Comparison of ENCODE assay signal across 12 cellular contexts in genomic region chr19:34269081-34269480, GRCh38. TPM values are rescaled to one million over a fixed set of nuclear protein-coding genes. Genes with fewer than 3 reads are reported as not detected.
A peak's percentile ranks its signal among the peaks of the same experiment; 100 is the strongest.
DNase-seq lines count a peak whose midpoint lies in the region; ATAC-seq and TF ChIP-seq lines count a peak whose summit lies in the region.
"Had no signal": no experiment of that assay in that cellular context is flagged by ENCODE, and none has a peak within 500 bp of the region (broad histone marks: within the 10 kb centered on the region; RNA-seq: fewer than 3 reads in every experiment).

No MANE protein-coding gene starts in this region.

- H3K27me3 Mint-ChIP-seq in activated naive CD4-positive, alpha-beta T cell treated with anti-CD3 and anti-CD28 coated beads, Interleukin-2, amount 10 ng/mL, durations not matched to agents 7 days and 5 days = no peaks in the 10 kb centered on the region
- no peaks in the 10 kb centered on the region for H3K27me3 Mint-ChIP-seq in activated naive CD8-positive, alpha-beta T cell treated with anti-CD3 and anti-CD28 coated beads, Interleukin-2, amount 50 U/mL, for 24 hours

- H3K4me3 ChIP-seq in mesenchymal stem cell (ENCODE audit: insufficient read depth in 1 of 2, low read depth in 1 of 2, low read length in 2 of 2) = no peak overlapping the region
- no peak overlapping the region for H3K4me3 ChIP-seq in tibial artery

- no peak overlapping the region for H2BK120ac ChIP-seq in mesenchymal stem cell (ENCODE audit: low read depth, low read length)

- H3K18ac ChIP-seq in mesenchymal stem cell (ENCODE audit: low read depth in 1 of 2, low read length in 2 of 2) = peak overlapping the region in 1 of 2 experiments; percentile 87

- no peak overlapping the region for H3K23ac ChIP-seq in mesenchymal stem cell (ENCODE audit: low read length in 2 of 2)

- no peaks in the 10 kb centered on the region for H3K9me3 Mint-ChIP-seq in activated naive CD4-positive, alpha-beta T cell treated with anti-CD3 and anti-CD28 coated beads, Interleukin-2, amount 10 ng/mL, durations not matched to agents 7 days and 5 days
- H3K9me3 Mint-ChIP-seq in activated naive CD8-positive, alpha-beta T cell treated with anti-CD3 and anti-CD28 coated beads, Interleukin-2, amount 50 U/mL, for 24 hours = no peaks in the 10 kb centered on the region
- H3K9me3 Mint-ChIP-seq: activated T-helper 1 cell treated with anti-CD3 and anti-CD28 coated beads, Interleukin-12 subunit alpha, Interleukin-12 subunit beta, Interleukin-2, Interleukin-4 antibody, amounts not matched to agents 30 ng/mL and 10 ng/mL and 1 ng/mL, durations not matched to agents 14 hours and 24 hours and 36 hours had no signal

- no peak overlapping the region for H3K14ac ChIP-seq in mesenchymal stem cell (ENCODE audit: low read length in 2 of 2)

- peak overlapping the region in 1 of 2 experiments; percentile 9 for H2BK12ac ChIP-seq in mesenchymal stem cell (ENCODE audit: low read length in 2 of 2)

- no peak overlapping the region for H3K27ac ChIP-seq in mesenchymal stem cell (ENCODE audit: low read length, poor library complexity, severe bottlenecking)
- peak overlapping the region; percentile 75 for H3K27ac ChIP-seq in tibial artery
- H3K27ac ChIP-seq: HL-60 had no signal

- intact Hi-C loops in tibial artery (cut with DNase I; ENCODE audit: low total_unique reads) = no loop called here

- ATAC-seq in activated naive CD8-positive, alpha-beta T cell treated with anti-CD3 and anti-CD28 coated beads, Interleukin-2, amount 50 U/mL, for 24 hours = no peak

- CTCF ChIA-PET in activated naive CD4-positive, alpha-beta T cell treated with anti-CD3 and anti-CD28 coated beads, Interleukin-2, amount 10 ng/mL, durations not matched to agents 7 days and 5 days (lab: Charles Lee) = interaction anchor here (1.3 kb wide), 1 partner anchor 8 kb away, joined by 3 read pairs; no protein-coding TSS in a partner anchor

- H2AFZ ChIP-seq in mesenchymal stem cell (ENCODE audit: low read depth, low read length) = no peak overlapping the region

- DNase-seq in activated naive CD4-positive, alpha-beta T cell treated with anti-CD3 and anti-CD28 coated beads, Interleukin-2, amount 10 ng/mL, durations not matched to agents 7 days and 5 days = no peak
- no peak for DNase-seq in activated naive CD4-positive, alpha-beta T cell treated with anti-CD3 and anti-CD28 coated beads, Interleukin-2, amount 50 U/mL, for 16 hours
- no peak for DNase-seq in activated naive CD8-positive, alpha-beta T cell treated with anti-CD3 and anti-CD28 coated beads, Interleukin-2, amount 50 U/mL, for 24 hours
- DNase-seq in mesenchymal stem cell (no peak), tibial artery (no peak), SW480 (ENCODE audit: low spot score) (no peak), NCI-H1694 treated with DMSO at 0.1 percent for 48 hours (lab: John Stamatoyannopoulos, UW) (no peak), NCI-H1105 treated with DMSO at 0.1 percent for 48 hours (lab: John Stamatoyannopoulos, UW) (no peak)
- DNase-seq: NCI-H1092, T1000 had no signal

- H3K79me1 ChIP-seq in mesenchymal stem cell (replicated peaks; ENCODE audit: low read length, poor library complexity, severe bottlenecking) = peaks cover 27% of the 10 kb centered on the region

- H3K27me3 ChIP-seq in mesenchymal stem cell (ENCODE audit: control insufficient read depth in 1 of 2, insufficient read depth in 1 of 2, low read length in 2 of 2) (no peaks in the 10 kb centered on the region), tibial artery (no peaks in the 10 kb centered on the region)

- 85% methylated on average over 7 of the region's 8 CpGs for WGBS in mesenchymal stem cell

- peak overlapping the region; percentile 43 for H2AK5ac ChIP-seq in mesenchymal stem cell (ENCODE audit: low read length, severe bottlenecking)

- H3K4me1 ChIP-seq in mesenchymal stem cell (ENCODE audit: control insufficient read depth, insufficient read depth, low read depth, low read length) (peaks cover 15% of the 10 kb centered on the region), tibial artery (peaks cover 0 to 83% (median 47%) of the 10 kb centered on the region in 4 donors)

- no peak overlapping the region for H3K9ac ChIP-seq in mesenchymal stem cell (ENCODE audit: low read length)

- no peak overlapping the region for H2BK15ac ChIP-seq in mesenchymal stem cell (ENCODE audit: low read depth, poor library complexity, severe bottlenecking)

- H3K4me2 ChIP-seq in mesenchymal stem cell (ENCODE audit: low read length, poor library complexity, severe bottlenecking) = no peak overlapping the region

- H3K9me3 ChIP-seq in mesenchymal stem cell (ENCODE audit: control insufficient read depth, low read length) = no peaks in the 10 kb centered on the region
- no peaks in the 10 kb centered on the region for H3K9me3 ChIP-seq in tibial artery

- peak overlapping the region in 1 of 2 experiments; percentile 38 for H3K4ac ChIP-seq in mesenchymal stem cell (ENCODE audit: low read depth in 1 of 2, low read length in 2 of 2)

- peak overlapping the region; percentile 78 for H3K27ac Mint-ChIP-seq in activated naive CD4-positive, alpha-beta T cell treated with anti-CD3 and anti-CD28 coated beads, Interleukin-2, amount 10 ng/mL, durations not matched to agents 7 days and 5 days
- H3K27ac Mint-ChIP-seq in activated naive CD8-positive, alpha-beta T cell treated with anti-CD3 and anti-CD28 coated beads, Interleukin-2, amount 50 U/mL, for 24 hours = peak overlapping the region; percentile 12
- H3K27ac Mint-ChIP-seq: activated T-helper 1 cell treated with anti-CD3 and anti-CD28 coated beads, Interleukin-12 subunit alpha, Interleukin-12 subunit beta, Interleukin-2, Interleukin-4 antibody, amounts not matched to agents 30 ng/mL and 10 ng/mL and 1 ng/mL, durations not matched to agents 14 hours and 24 hours and 36 hours had no signal

- peaks cover 67% of the 10 kb centered on the region for H3K4me1 Mint-ChIP-seq in activated naive CD4-positive, alpha-beta T cell treated with anti-CD3 and anti-CD28 coated beads, Interleukin-2, amount 10 ng/mL, durations not matched to agents 7 days and 5 days
- peaks cover 56% of the 10 kb centered on the region for H3K4me1 Mint-ChIP-seq in activated naive CD8-positive, alpha-beta T cell treated with anti-CD3 and anti-CD28 coated beads, Interleukin-2, amount 50 U/mL, for 24 hours

- H3K36me3 ChIP-seq in mesenchymal stem cell (ENCODE audit: control insufficient read depth in 1 of 2, insufficient read depth in 2 of 2, low read depth in 1 of 2, low read length in 2 of 2) (peaks cover 0 to 4% of the 10 kb centered on the region in 2 experiments), tibial artery (peaks cover 0 to 6% (median 0%) of the 10 kb centered on the region in 3 donors)

- peaks cover 41% of the 10 kb centered on the region for H3K36me3 Mint-ChIP-seq in activated naive CD4-positive, alpha-beta T cell treated with anti-CD3 and anti-CD28 coated beads, Interleukin-2, amount 10 ng/mL, durations not matched to agents 7 days and 5 days
- peaks cover 12% of the 10 kb centered on the region for H3K36me3 Mint-ChIP-seq in activated naive CD8-positive, alpha-beta T cell treated with anti-CD3 and anti-CD28 coated beads, Interleukin-2, amount 50 U/mL, for 24 hours (ENCODE audit: low read depth)

- H2BK5ac ChIP-seq in mesenchymal stem cell (ENCODE audit: low read depth, low read length, poor library complexity, severe bottlenecking) = no peak overlapping the region

- peak overlapping the region; percentile 66 for H4K8ac ChIP-seq in mesenchymal stem cell (ENCODE audit: low read length)

- H4K91ac ChIP-seq in mesenchymal stem cell (ENCODE audit: low read length) = no peak overlapping the region

- H3K4me3 Mint-ChIP-seq in activated naive CD4-positive, alpha-beta T cell treated with anti-CD3 and anti-CD28 coated beads, Interleukin-2, amount 10 ng/mL, durations not matched to agents 7 days and 5 days = no peak overlapping the region
- H3K4me3 Mint-ChIP-seq in activated naive CD8-positive, alpha-beta T cell treated with anti-CD3 and anti-CD28 coated beads, Interleukin-2, amount 50 U/mL, for 24 hours = no peak overlapping the region

- no peak for TF ChIP-seq CTCF in tibial artery (IDR thresholded peaks at IDR 0.05)

RNA-seq across cellular contexts. Expression of gene GARRE1, which starts 14.7 kb away (rescaled TPM):
- polyA plus RNA-seq in mesenchymal stem cell (2013, experiment 1 of 2) = 20.0 TPM
- 17.3 TPM for polyA plus RNA-seq in mesenchymal stem cell (2013, experiment 2 of 2)
